Comparison of ENCODE assay signal across 31 cellular contexts in the genomic region with DNA sequence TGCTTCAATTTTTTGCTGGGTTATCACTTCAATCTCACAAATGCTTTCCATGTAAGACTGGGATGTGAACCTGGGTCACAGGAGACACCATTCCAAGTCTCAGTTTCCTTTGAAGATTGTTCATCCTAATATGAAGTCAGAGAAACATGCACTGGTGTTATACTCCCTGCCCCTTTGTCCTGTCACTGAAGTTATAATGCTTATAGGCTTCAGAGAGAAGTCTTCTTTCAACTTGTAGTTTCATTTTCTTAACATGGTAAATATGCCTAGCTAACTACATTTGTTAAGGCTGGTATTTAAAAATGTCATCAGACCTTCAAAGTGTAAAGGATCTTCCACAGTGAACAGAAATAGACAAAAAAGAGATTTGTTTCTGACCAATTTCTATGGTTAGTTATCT.
"Had no signal": no experiment of that assay in that cellular context is flagged by ENCODE, and none has a peak within 500 bp of the region (broad histone marks: within the 10 kb centered on the region; RNA-seq: fewer than 3 reads in every experiment).

No MANE protein-coding gene starts in this region.

- ATAC-seq: activated CD8-positive, alpha-beta T cell treated with anti-CD3 and anti-CD28 coated beads for 36 hours; activated naive CD4-positive, alpha-beta T cell treated with anti-CD3 and anti-CD28 coated beads, Interleukin-2, amount 50 U/mL, for 72 hours; activated T-cell treated with anti-CD3 and anti-CD28 coated beads, Interleukin-2, amount 50 U/mL, for 4 hours; activated T-cell treated with anti-CD3 and anti-CD28 coated beads, Interleukin-2, amount 50 U/mL, for 72 hours; activated T-helper 17 cell treated with anti-CD3 and anti-CD28 coated beads, Interleukin-2, amount 50 U/mL, for 72 hours; body of pancreas had no signal

- H3K4me1 ChIP-seq: adrenal gland, body of pancreas, breast epithelium had no signal

- H3K27ac ChIP-seq: adrenal gland, body of pancreas, brain microvascular endothelial cell, breast epithelium, VCaP had no signal

- H3K9me3 ChIP-seq: adrenal gland, body of pancreas, breast epithelium had no signal

- H3K36me3 ChIP-seq: adrenal gland, brain microvascular endothelial cell, breast epithelium had no signal

- H3K4me3 ChIP-seq: adrenal gland, body of pancreas, breast epithelium had no signal

- DNase-seq: activated B cell treated with CpG ODN at 0.5 μM for 24 hours; activated CD4-positive, alpha-beta memory T cell treated with anti-CD3 and anti-CD28 coated beads for 36 hours; activated CD4-positive, alpha-beta T cell treated with anti-CD3 and anti-CD28 coated beads for 4 hours; activated CD4-positive, alpha-beta T cell treated with anti-CD3 and anti-CD28 coated beads, Interleukin-2, amount 10 ng/mL, durations not matched to agents 24 days and 14 days; activated CD4-positive, alpha-beta T cell treated with anti-CD3 and anti-CD28 coated beads, Interleukin-2, amount 50 U/mL, for 1 hour; activated CD4-positive, alpha-beta T cell treated with anti-CD3 and anti-CD28 coated beads, Interleukin-2, amount 50 U/mL, for 4 hours; activated CD4-positive, CD25-positive, alpha-beta regulatory T cell treated with anti-CD3 and anti-CD28 coated beads, Interleukin-2, amount 50 U/mL, for 72 hours; activated CD8-positive, alpha-beta memory T cell treated with anti-CD3 and anti-CD28 coated beads, Interleukin-2, amount 50 U/mL, for 4 hours; activated CD8-positive, alpha-beta T cell treated with anti-CD3 and anti-CD28 coated beads for 36 hours; activated effector memory CD4-positive, alpha-beta T cell treated with anti-CD3 and anti-CD28 coated beads, Interleukin-2, amount 50 U/mL, for 16 hours; activated gamma-delta T cell treated with Interleukin-2 at 50 U/mL for 16 hours; activated naive CD4-positive, alpha-beta T cell; activated naive CD4-positive, alpha-beta T cell treated with anti-CD3 and anti-CD28 coated beads for 36 hours; activated naive CD4-positive, alpha-beta T cell treated with anti-CD3 and anti-CD28 coated beads, Interleukin-2, amount 50 U/mL, for 16 hours; activated naive CD8-positive, alpha-beta T cell treated with anti-CD3 and anti-CD28 coated beads for 36 hours; activated T-cell treated with anti-CD3 and anti-CD28 coated beads for 4 hours; activated T-cell treated with anti-CD3 and anti-CD28 coated beads, Interleukin-2, amount 50 U/mL, for 1 hour; activated T-cell treated with anti-CD3 and anti-CD28 coated beads, Interleukin-2, amount 50 U/mL, for 4 hours; activated T-cell treated with anti-CD3 and anti-CD28 coated beads, Interleukin-2, amount 50 U/mL, for 72 hours; adrenal gland; amniotic stem cell; aorta; body of pancreas; brain microvascular endothelial cell; central memory CD4-positive, alpha-beta T cell; T-helper 2 cell; T-helper 9 cell had no signal

- H3K27me3 ChIP-seq: adrenal gland, body of pancreas, brain microvascular endothelial cell, breast epithelium had no signal
